36 cellular contexts compared by ENCODE assay signal in the genomic region with DNA sequence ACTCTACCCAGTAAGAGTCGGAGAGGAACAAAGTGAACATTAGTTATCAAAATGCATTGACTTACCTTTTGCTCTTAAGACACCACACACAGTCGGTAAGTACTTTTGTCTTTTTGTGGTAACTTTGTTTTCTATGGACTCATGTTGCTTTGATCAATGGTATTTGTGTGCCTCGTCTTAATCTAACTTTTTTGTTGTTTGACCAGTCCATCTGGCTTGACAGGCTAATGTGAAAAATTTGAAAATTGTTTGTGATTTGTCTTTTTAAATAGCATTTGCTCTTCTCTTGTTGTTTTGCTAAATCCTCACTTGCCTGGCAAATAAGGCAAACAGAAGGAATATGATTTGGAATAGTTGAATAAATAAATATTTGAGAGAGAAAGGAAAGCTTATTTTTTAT.
"Had no signal": no experiment of that assay in that cellular context is flagged by ENCODE, and none has a peak within 500 bp of the region (broad histone marks: within the 10 kb centered on the region; RNA-seq: fewer than 3 reads in every experiment).

No MANE protein-coding gene starts in this region.

- H3K4me3 Mint-ChIP-seq: activated CD4-positive, alpha-beta memory T cell treated with anti-CD3 and anti-CD28 coated beads, Interleukin-2, amount 10 ng/mL, durations not matched to agents 7 days and 5 days; activated CD4-positive, alpha-beta T cell treated with anti-CD3 and anti-CD28 coated beads, Interleukin-2, amount 10 ng/mL, durations not matched to agents 7 days and 5 days; activated naive CD8-positive, alpha-beta T cell; activated T-cell treated with anti-CD3 and anti-CD28 coated beads, Interleukin-2, amount 50 U/mL, for 24 hours; activated T-cell treated with anti-CD3 and anti-CD28 coated beads, Interleukin-2, amount 50 U/mL, for 72 hours; activated T-helper 17 cell treated with anti-CD3 and anti-CD28 coated beads, Interleukin-2, amount 50 U/mL, for 72 hours; central memory CD8-positive, alpha-beta T cell; effector memory CD8-positive, alpha-beta T cell; T-helper 17 cell; T-helper 2 cell treated with Interferon-gamma antibody and Interleukin-4, amounts not matched to agents 5 μg/mL and 100 μg/mL, for 36 hours; WTC11 had no signal

- H3K4me3 ChIP-seq: coronary artery, esophagus muscularis mucosa, gastrocnemius medialis, heart left ventricle had no signal

- H3K4me1 Mint-ChIP-seq: WTC11 had no signal

- H3K4me1 ChIP-seq: esophagus muscularis mucosa, foreskin keratinocyte, gastrocnemius medialis had no signal

- ATAC-seq: activated T-cell treated with anti-CD3 and anti-CD28 coated beads, Interleukin-2, amount 50 U/mL, for 72 hours; activated T-helper 17 cell treated with anti-CD3 and anti-CD28 coated beads, Interleukin-2, amount 50 U/mL, for 72 hours; effector memory CD8-positive, alpha-beta T cell; foreskin keratinocyte; gastrocnemius medialis; heart left ventricle; T-helper 17 cell; WTC11 had no signal

- H3K36me3 Mint-ChIP-seq: activated naive CD8-positive, alpha-beta T cell; WTC11 had no signal

- H3K9me3 Mint-ChIP-seq: activated CD4-positive, alpha-beta memory T cell treated with anti-CD3 and anti-CD28 coated beads, Interleukin-2, amount 10 ng/mL, durations not matched to agents 7 days and 5 days; activated T-cell treated with anti-CD3 and anti-CD28 coated beads, Interleukin-2, amount 50 U/mL, for 72 hours; activated T-helper 17 cell treated with anti-CD3 and anti-CD28 coated beads, Interleukin-2, amount 50 U/mL, for 72 hours; central memory CD8-positive, alpha-beta T cell; effector memory CD8-positive, alpha-beta T cell; T-helper 2 cell treated with Interferon-gamma antibody and Interleukin-4, amounts not matched to agents 5 μg/mL and 100 μg/mL, for 36 hours had no signal

- H3K27me3 ChIP-seq: brain microvascular endothelial cell, esophagus muscularis mucosa, foreskin keratinocyte, gastrocnemius medialis, heart left ventricle had no signal

- H3K27me3 Mint-ChIP-seq: activated CD4-positive, alpha-beta memory T cell treated with anti-CD3 and anti-CD28 coated beads, Interleukin-2, amount 10 ng/mL, durations not matched to agents 7 days and 5 days; activated CD4-positive, alpha-beta T cell treated with anti-CD3 and anti-CD28 coated beads, Interleukin-2, amount 10 ng/mL, durations not matched to agents 7 days and 5 days; activated naive CD8-positive, alpha-beta T cell; activated T-cell treated with anti-CD3 and anti-CD28 coated beads, Interleukin-2, amount 50 U/mL, for 24 hours; activated T-helper 17 cell treated with anti-CD3 and anti-CD28 coated beads, Interleukin-2, amount 50 U/mL, for 72 hours; central memory CD8-positive, alpha-beta T cell; effector memory CD8-positive, alpha-beta T cell; T-helper 17 cell had no signal

- FAIRE-seq: astrocyte, bronchial epithelial cell had no signal

- H3K27ac Mint-ChIP-seq: activated CD4-positive, alpha-beta memory T cell treated with anti-CD3 and anti-CD28 coated beads, Interleukin-2, amount 10 ng/mL, durations not matched to agents 7 days and 5 days; activated CD4-positive, alpha-beta T cell treated with anti-CD3 and anti-CD28 coated beads, Interleukin-2, amount 10 ng/mL, durations not matched to agents 7 days and 5 days; activated naive CD8-positive, alpha-beta T cell; activated T-cell treated with anti-CD3 and anti-CD28 coated beads, Interleukin-2, amount 50 U/mL, for 24 hours; activated T-cell treated with anti-CD3 and anti-CD28 coated beads, Interleukin-2, amount 50 U/mL, for 72 hours; activated T-helper 17 cell treated with anti-CD3 and anti-CD28 coated beads, Interleukin-2, amount 50 U/mL, for 72 hours; T-helper 17 cell; T-helper 2 cell treated with Interferon-gamma antibody and Interleukin-4, amounts not matched to agents 5 μg/mL and 100 μg/mL, for 36 hours; WTC11 had no signal

- DNase-seq: activated CD4-positive, alpha-beta memory T cell treated with anti-CD3 and anti-CD28 coated beads, Interleukin-2, amount 10 ng/mL, durations not matched to agents 7 days and 5 days; activated CD4-positive, alpha-beta T cell treated with anti-CD3 and anti-CD28 coated beads for 1 hour; activated CD4-positive, alpha-beta T cell treated with anti-CD3 and anti-CD28 coated beads for 4 hours; activated CD4-positive, alpha-beta T cell treated with anti-CD3 and anti-CD28 coated beads, Interleukin-2, amount 10 ng/mL, durations not matched to agents 7 days and 5 days; activated CD4-positive, alpha-beta T cell treated with anti-CD3 and anti-CD28 coated beads, Interleukin-2, amount 50 U/mL, for 4 hours; activated CD8-positive, alpha-beta memory T cell treated with anti-CD3 and anti-CD28 coated beads, Interleukin-2, amount 50 U/mL, for 48 hours; activated effector memory CD4-positive, alpha-beta T cell treated with Interleukin-2 at 50 U/mL for 16 hours; activated gamma-delta T cell treated with Interleukin-2 at 50 U/mL for 16 hours; activated naive CD4-positive, alpha-beta T cell treated with anti-CD3 and anti-CD28 coated beads, Interleukin-2, amount 50 U/mL, for 16 hours; activated naive CD4-positive, alpha-beta T cell treated with Interleukin-2 at 50 U/mL for 16 hours; activated T-cell treated with anti-CD3 and anti-CD28 coated beads for 4 hours; activated T-cell treated with anti-CD3 and anti-CD28 coated beads, Interleukin-2, amount 50 U/mL, for 24 hours; activated T-cell treated with anti-CD3 and anti-CD28 coated beads, Interleukin-2, amount 50 U/mL, for 72 hours; amniotic stem cell; anterior cingulate cortex; brain microvascular endothelial cell; effector CD4-positive, alpha-beta T cell; effector memory CD8-positive, alpha-beta T cell; erythroblast; gastrocnemius medialis; glutamatergic neuron; heart left ventricle; T-helper 1 cell; T-helper 17 cell; T1000 had no signal

- H3K27ac ChIP-seq: brain microvascular endothelial cell, coronary artery, esophagus muscularis mucosa, foreskin keratinocyte, gastrocnemius medialis, heart left ventricle, VCaP had no signal

- H3K36me3 ChIP-seq: brain microvascular endothelial cell, esophagus muscularis mucosa, gastrocnemius medialis, heart left ventricle had no signal

- H3K9me3 ChIP-seq: esophagus muscularis mucosa, gastrocnemius medialis, heart left ventricle had no signal
